In genomic region chrX:115576676-115577075, GRCh38 we compare ENCODE assay signal across 1 cellular context.
TF ChIP-seq lines count a peak whose summit lies in the region.

No MANE protein-coding gene starts in this region.

TF ChIP-seq in HepG2, 621 proteins besides CTCF, POLR2A, EP300 and RAD21 (continued from another document):
- TF ChIP-seq PRDM10 (CRISPR knock-in tag; IDR thresholded peaks at IDR 0.05; ENCODE audit: low read depth), result no peak
- no peak for TF ChIP-seq NFKBIZ (CRISPR knock-in tag; IDR thresholded peaks at IDR 0.05)
- TF ChIP-seq PPARG (CRISPR knock-in tag; conservative IDR thresholded peaks at IDR 0.05), result no peak
- TF ChIP-seq ZNF503 (CRISPR knock-in tag; IDR thresholded peaks at IDR 0.05), result no peak
- no peak for TF ChIP-seq ZBTB44 (CRISPR knock-in tag; IDR thresholded peaks at IDR 0.05)
- TF ChIP-seq KLF12 (CRISPR knock-in tag; IDR thresholded peaks at IDR 0.05; ENCODE audit: borderline replicate concordance), result no peak
- no peak for TF ChIP-seq ZNF644 (CRISPR knock-in tag; IDR thresholded peaks at IDR 0.05; ENCODE audit: low read depth)
- TF ChIP-seq ZNF570 (CRISPR knock-in tag; IDR thresholded peaks at IDR 0.05; ENCODE audit: borderline replicate concordance), result no peak
- no peak for TF ChIP-seq U2AF2 (IDR thresholded peaks at IDR 0.05; ENCODE audit: low read depth, low read length)
- TF ChIP-seq ZNF75D (CRISPR knock-in tag; IDR thresholded peaks at IDR 0.05; ENCODE audit: borderline replicate concordance), result no peak
- TF ChIP-seq NFYB (CRISPR knock-in tag; IDR thresholded peaks at IDR 0.05), result no peak
- TF ChIP-seq MIER3 (CRISPR knock-in tag; IDR thresholded peaks at IDR 0.05; ENCODE audit: borderline replicate concordance), result no peak
